10 cellular contexts compared by ENCODE assay signal in genomic region chr19:49364083-49364687, GRCh38. TPM values are rescaled to one million over a fixed set of nuclear protein-coding genes. Genes with fewer than 3 reads are reported as not detected.
DNase-seq lines count a peak whose midpoint lies in the region; ATAC-seq and TF ChIP-seq lines count a peak whose summit lies in the region.
"Had no signal": no experiment of that assay in that cellular context is flagged by ENCODE, and none has a peak within 500 bp of the region (broad histone marks: within the 10 kb centered on the region; RNA-seq: fewer than 3 reads in every experiment).

No MANE protein-coding gene starts in this region.

- H3K27ac ChIP-seq in HUES6 (ENCODE audit: low read depth, low read length) (no peak overlapping the region), brain microvascular endothelial cell (peak overlapping the region; percentile 20), lower lobe of right lung (peak overlapping the region; percentile 56), stomach smooth muscle (ENCODE audit: low read length) (peak overlapping the region; percentile 92), caudate nucleus (ENCODE audit: low read depth, low read length) (no peak overlapping the region)

- DNase-seq in brain microvascular endothelial cell, result no peak
- no peak for DNase-seq in lower lobe of right lung
- no peak for DNase-seq in NCI-H187 treated with DMSO at 0.1 percent for 48 hours (lab: John Stamatoyannopoulos, UW)
- DNase-seq in caudate nucleus (lab: John Stamatoyannopoulos, UW), result no peak
- no peak for DNase-seq in NCI-H1105 (lab: John Stamatoyannopoulos, UW)

- H3K36me3 ChIP-seq in HUES6 (ENCODE audit: control insufficient read depth, insufficient read depth, low read length) (peaks cover 5% of the 10 kb centered on the region), brain microvascular endothelial cell (replicated peaks) (peaks cover 4% of the 10 kb centered on the region), lower lobe of right lung (peaks cover 6% of the 10 kb centered on the region), stomach smooth muscle (ENCODE audit: control insufficient read depth in 2 of 2, insufficient read depth in 2 of 2, low read length in 2 of 2) (peaks cover 3 to 5% of the 10 kb centered on the region in 2 donors)

- intact Hi-C loops in lower lobe of right lung (cut with DNase I), result no loop called here

- no peaks in the 10 kb centered on the region for H3K27me3 ChIP-seq in HUES6 (ENCODE audit: control insufficient read depth, insufficient read depth, low read length)
- H3K27me3 ChIP-seq in brain microvascular endothelial cell (replicated peaks), result no peaks in the 10 kb centered on the region
- no peaks in the 10 kb centered on the region for H3K27me3 ChIP-seq in lower lobe of right lung (ENCODE audit: low read depth)
- H3K27me3 ChIP-seq in stomach smooth muscle (ENCODE audit: control insufficient read depth in 1 of 2, insufficient read depth in 2 of 2, low read length in 2 of 2), result no peaks in the 10 kb centered on the region

- H3K9ac ChIP-seq in HUES6 (ENCODE audit: low read length), result no peak overlapping the region
- peak overlapping the region in 1 of 2 donors; percentile 36 for H3K9ac ChIP-seq in stomach smooth muscle (ENCODE audit: low read length in 2 of 2)

- H3K4me1 ChIP-seq in HUES6 (ENCODE audit: control insufficient read depth, insufficient read depth, low read length), result peaks cover 12% of the 10 kb centered on the region; the same call in 1 of the 2 replicates
- peaks cover 18% of the 10 kb centered on the region for H3K4me1 ChIP-seq in lower lobe of right lung
- H3K4me1 ChIP-seq in stomach smooth muscle (ENCODE audit: control insufficient read depth, insufficient read depth, low read length), result peaks cover 32% of the 10 kb centered on the region

- TF ChIP-seq CTCF in brain microvascular endothelial cell (IDR thresholded peaks at IDR 0.05; ENCODE audit: low read depth, low read length, missing control alignments), result no peak
- no peak for TF ChIP-seq CTCF in lower lobe of right lung (IDR thresholded peaks at IDR 0.05)

- in situ Hi-C loops in brain microvascular endothelial cell (cut with HindIII; ENCODE audit: low pct_ligation_motif_present, low sequenced_read_pairs), result no loop called here

- ATAC-seq in lower lobe of right lung, result no peak
- no peak for ATAC-seq in HG03045 (IDR thresholded peaks at IDR 0.05; ENCODE audit: unreplicated experiment)

- H3K9me3 ChIP-seq in HUES6 (ENCODE audit: control insufficient read depth, insufficient read depth, low read depth, low read length), result peaks cover 7% of the 10 kb centered on the region
- peaks cover 6% of the 10 kb centered on the region for H3K9me3 ChIP-seq in lower lobe of right lung
- peaks cover 2 to 3% of the 10 kb centered on the region in 2 donors for H3K9me3 ChIP-seq in stomach smooth muscle (ENCODE audit: control insufficient read depth in 2 of 2, low read length in 2 of 2)

- H3K4me3 ChIP-seq in HUES6 (ENCODE audit: low read depth, low read length) (peak overlapping the region; percentile 43), brain microvascular endothelial cell (ENCODE audit: low read depth, low read length) (peak overlapping the region; percentile 30), lower lobe of right lung (peak overlapping the region; percentile 81), stomach smooth muscle (ENCODE audit: low read length in 2 of 2) (peak overlapping the region; percentile 41 to 86)

RNA-seq across cellular contexts. Expression of gene DKKL1, which starts 0.5 kb away (rescaled TPM):
- 0.92 TPM for total RNA-seq in lower lobe of right lung
- total RNA-seq: HT1080; T-helper 2 cell treated with Interferon-gamma antibody and Interleukin-4, amounts not matched to agents 100 ng/mL and 5 ng/mL, for 36 hours had no signal

RNA-seq across cellular contexts. Expression of gene TEAD2, which starts 2.0 kb away (rescaled TPM):
- 36.2 TPM for total RNA-seq in lower lobe of right lung
- total RNA-seq: T-helper 2 cell treated with Interferon-gamma antibody and Interleukin-4, amounts not matched to agents 100 ng/mL and 5 ng/mL, for 36 hours had no signal

RNA-seq across cellular contexts. Expression of gene KASH5, which starts 23.9 kb away (rescaled TPM):
- 3.1 TPM for total RNA-seq in lower lobe of right lung
- total RNA-seq: HT1080 had no signal

RNA-seq across cellular contexts. Expression of gene CD37, which starts 29.0 kb away (rescaled TPM):
- 175 TPM for total RNA-seq in lower lobe of right lung
- total RNA-seq: HT1080 had no signal

RNA-seq across cellular contexts. Expression of gene SLC6A16, which starts 39.2 kb away (rescaled TPM):
- 4.9 TPM for total RNA-seq in lower lobe of right lung
- total RNA-seq: HT1080 had no signal

Comparison
In these comparisons a context has a peak if more than half of its experiments do, and no peak if none do; other contexts are left out.
1. H3K27ac ChIP-seq: peak in brain microvascular endothelial cell (single experiment), lower lobe of right lung (single experiment) and stomach smooth muscle (single experiment); none in HUES6 (single experiment) and caudate nucleus (single experiment).
2. H3K4me3 ChIP-seq: peak in every context shown above with its lines; median percentile 81 in lower lobe of right lung; 64 in stomach smooth muscle; 43 in HUES6; 30 in brain microvascular endothelial cell.